ENCODE assay signal across 21 cellular contexts in genomic region chr2:176088937-176089842, GRCh38. TPM values are rescaled to one million over a fixed set of nuclear protein-coding genes. Genes with fewer than 3 reads are reported as not detected.
"Had no signal": no experiment of that assay in that cellular context is flagged by ENCODE, and none has a peak within 500 bp of the region (broad histone marks: within the 10 kb centered on the region; RNA-seq: fewer than 3 reads in every experiment).

No MANE protein-coding gene starts in this region.

- H3K36me3 ChIP-seq: adrenal gland, breast epithelium, left lung, tibial nerve, uterus had no signal

- DNase-seq: activated CD4-positive, alpha-beta T cell treated with anti-CD3 and anti-CD28 coated beads, Interleukin-2, amount 10 ng/mL, durations not matched to agents 24 days and 14 days; activated CD4-positive, CD25-positive, alpha-beta regulatory T cell; activated CD8-positive, alpha-beta T cell treated with anti-CD3 and anti-CD28 coated beads, Interleukin-2, amount 10 ng/mL, durations not matched to agents 7 days and 5 days; activated naive CD4-positive, alpha-beta T cell treated with anti-CD3 and anti-CD28 coated beads, Interleukin-2, amount 50 U/mL, for 16 hours; cerebellar nuclear complex; effector CD4-positive, alpha-beta T cell; T-helper 9 cell had no signal

- H3K4me3 ChIP-seq: left lung, uterus had no signal

- FAIRE-seq: astrocyte, frontal cortex had no signal

- H3K27ac ChIP-seq: adrenal gland, breast epithelium, left lung, tibial nerve, uterus had no signal

- ATAC-seq: activated CD8-positive, alpha-beta T cell treated with anti-CD3 and anti-CD28 coated beads, Interleukin-2, amount 10 ng/mL, durations not matched to agents 7 days and 5 days had no signal

- H3K27ac Mint-ChIP-seq: activated CD8-positive, alpha-beta T cell treated with anti-CD3 and anti-CD28 coated beads, Interleukin-2, amount 10 ng/mL, durations not matched to agents 7 days and 5 days; activated T-cell treated with anti-CD3 and anti-CD28 coated beads, Interleukin-2, amount 50 U/mL, for 24 hours; nephron; stimulated activated naive CD8-positive, alpha-beta T cell treated with anti-CD3 and anti-CD28 coated beads, Interleukin-15, Interleukin-2, amounts not matched to agents 100 ng/mL and 50 ng/mL, for 24 hours had no signal

- H3K9me3 ChIP-seq: adrenal gland, breast epithelium, left lung, tibial nerve, uterus had no signal

RNA-seq across cellular contexts. Expression of gene HOXD13, which starts 3.3 kb away (rescaled TPM):
- total RNA-seq: activated CD4-positive, alpha-beta T cell treated with anti-CD3 and anti-CD28 coated beads, Interleukin-2, amount 10 ng/mL, durations not matched to agents 24 days and 14 days; activated CD8-positive, alpha-beta T cell treated with anti-CD3 and anti-CD28 coated beads, Interleukin-2, amount 10 ng/mL, durations not matched to agents 7 days and 5 days; adrenal gland; astrocyte; breast epithelium; frontal cortex; kidney epithelial cell; left lung; lung microvascular endothelial cell had no signal
- polyA plus RNA-seq: adrenal gland, esophagus had no signal

RNA-seq across cellular contexts. Expression of gene EVX2, which starts 5.4 kb away (rescaled TPM):
- total RNA-seq: activated CD4-positive, alpha-beta T cell treated with anti-CD3 and anti-CD28 coated beads, Interleukin-2, amount 10 ng/mL, durations not matched to agents 24 days and 14 days; activated CD8-positive, alpha-beta T cell treated with anti-CD3 and anti-CD28 coated beads, Interleukin-2, amount 10 ng/mL, durations not matched to agents 7 days and 5 days; adrenal gland; astrocyte; breast epithelium; frontal cortex; kidney epithelial cell; left lung; lung microvascular endothelial cell; tibial nerve had no signal
- polyA plus RNA-seq: adrenal gland, esophagus had no signal

RNA-seq across cellular contexts. Expression of gene HOXD12, which starts 10.4 kb away (rescaled TPM):
- total RNA-seq: activated CD4-positive, alpha-beta T cell treated with anti-CD3 and anti-CD28 coated beads, Interleukin-2, amount 10 ng/mL, durations not matched to agents 24 days and 14 days; activated CD8-positive, alpha-beta T cell treated with anti-CD3 and anti-CD28 coated beads, Interleukin-2, amount 10 ng/mL, durations not matched to agents 7 days and 5 days; adrenal gland; astrocyte; breast epithelium; frontal cortex; kidney epithelial cell; left lung; lung microvascular endothelial cell; skeletal muscle tissue; tibial nerve had no signal
- polyA plus RNA-seq: adrenal gland, esophagus had no signal

RNA-seq across cellular contexts. Expression of gene HOXD11, which starts 17.9 kb away (rescaled TPM):
- total RNA-seq: activated CD4-positive, alpha-beta T cell treated with anti-CD3 and anti-CD28 coated beads, Interleukin-2, amount 10 ng/mL, durations not matched to agents 24 days and 14 days; activated CD8-positive, alpha-beta T cell treated with anti-CD3 and anti-CD28 coated beads, Interleukin-2, amount 10 ng/mL, durations not matched to agents 7 days and 5 days; adrenal gland; astrocyte; frontal cortex; left lung; lung microvascular endothelial cell; skeletal muscle tissue had no signal
- polyA plus RNA-seq: adrenal gland had no signal

RNA-seq across cellular contexts. Expression of gene HOXD10, which starts 27.4 kb away (rescaled TPM):
- total RNA-seq: activated CD4-positive, alpha-beta T cell treated with anti-CD3 and anti-CD28 coated beads, Interleukin-2, amount 10 ng/mL, durations not matched to agents 24 days and 14 days; activated CD8-positive, alpha-beta T cell treated with anti-CD3 and anti-CD28 coated beads, Interleukin-2, amount 10 ng/mL, durations not matched to agents 7 days and 5 days; astrocyte; frontal cortex had no signal
